In the genomic region with DNA sequence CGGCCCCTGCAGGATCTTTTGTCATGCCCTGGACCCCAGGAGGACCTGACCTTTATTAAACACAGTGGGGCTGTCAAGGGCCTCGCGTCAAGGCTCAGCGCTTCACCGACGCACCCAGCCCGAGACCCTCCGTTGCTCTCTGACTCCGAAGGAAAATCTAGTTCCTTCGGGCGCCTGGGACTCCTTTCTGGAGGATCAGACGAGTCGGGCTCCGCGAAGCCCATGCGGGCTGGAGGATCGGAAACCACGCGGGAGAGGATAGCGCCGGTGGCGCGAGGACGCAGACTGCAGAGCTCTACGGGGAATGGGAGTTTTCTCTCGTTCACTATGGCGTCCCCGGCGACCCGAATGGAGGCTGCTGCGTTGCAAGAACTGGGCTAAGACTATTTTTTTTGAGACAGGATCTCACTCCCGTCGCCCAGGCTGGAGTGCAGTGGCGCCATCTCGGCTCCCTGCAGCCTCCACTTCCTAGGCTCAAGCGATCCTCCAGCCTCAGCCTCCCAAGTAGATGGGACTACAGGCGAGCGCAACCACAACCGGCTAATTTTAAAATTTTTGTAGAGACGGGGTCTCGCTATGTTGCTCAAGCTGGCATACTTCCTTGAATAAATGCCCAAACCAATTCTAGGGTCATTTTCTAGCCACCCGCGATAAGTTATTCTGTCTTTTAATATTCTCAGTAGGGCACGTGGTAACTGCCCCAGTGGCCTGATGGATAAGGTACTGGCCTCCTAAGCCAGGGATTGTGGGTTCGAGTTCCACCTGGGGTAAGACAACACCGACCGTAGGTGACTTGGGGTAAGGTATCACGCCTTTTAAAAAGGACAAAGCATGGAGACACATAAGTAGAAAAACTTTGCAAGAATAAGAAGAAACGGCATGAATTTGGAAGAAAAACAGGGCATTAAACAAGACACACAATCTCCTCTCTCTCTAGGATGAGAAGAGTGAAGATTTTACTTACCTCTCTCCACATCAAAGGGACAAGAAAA, we compare ENCODE assay signal across 23 cellular contexts. TPM values are rescaled to one million over a fixed set of nuclear protein-coding genes. Genes with fewer than 3 reads are reported as not detected.
"Had no signal": no experiment of that assay in that cellular context is flagged by ENCODE, and none has a peak within 500 bp of the region (broad histone marks: within the 10 kb centered on the region; RNA-seq: fewer than 3 reads in every experiment).

No MANE protein-coding gene starts in this region.

- H3K9me3 Mint-ChIP-seq: activated T-cell treated with anti-CD3 and anti-CD28 coated beads, Interleukin-2, amount 50 U/mL, for 72 hours; mesothelial cell of epicardium had no signal

- H3K4me3 Mint-ChIP-seq: mesothelial cell of epicardium, nephron had no signal

- DNase-seq: activated CD4-positive, alpha-beta T cell treated with anti-CD3 and anti-CD28 coated beads for 1 hour; activated effector memory CD4-positive, alpha-beta T cell treated with anti-CD3 and anti-CD28 coated beads, Interleukin-2, amount 50 U/mL, for 16 hours; activated naive CD4-positive, alpha-beta T cell treated with anti-CD3 and anti-CD28 coated beads, Interleukin-2, amount 50 U/mL, for 16 hours; activated T-cell treated with anti-CD3 and anti-CD28 coated beads, Interleukin-2, amount 50 U/mL, for 72 hours; foreskin keratinocyte; glutamatergic neuron; hippocampal formation; islet precursor cell; lower lobe of right lung; retina; stimulated activated CD4-positive, alpha-beta T cell treated with anti-CD3 and anti-CD28 coated beads, Interleukin-12 subunit alpha, Interleukin-12 subunit beta, amount 100 ng/mL, for 4 hours; stimulated activated CD4-positive, alpha-beta T cell treated with anti-CD3 and anti-CD28 coated beads, Interleukin-1b, Interleukin-23, amount 100 ng/mL, for 48 hours; stimulated activated CD8-positive, alpha-beta memory T cell treated with anti-CD3 and anti-CD28 coated beads, Interleukin-4, amount 100 ng/mL, for 48 hours; stimulated activated naive CD4-positive, alpha-beta T cell; upper lobe of right lung had no signal

- ATAC-seq: activated T-cell treated with anti-CD3 and anti-CD28 coated beads, Interleukin-2, amount 50 U/mL, for 72 hours; foreskin keratinocyte; lower lobe of right lung; upper lobe of right lung had no signal

- H3K4me3 ChIP-seq: breast epithelium, coronary artery, lower lobe of right lung, upper lobe of right lung had no signal

- H3K4me1 ChIP-seq: foreskin keratinocyte had no signal

- H3K36me3 ChIP-seq: breast epithelium, lower lobe of right lung, upper lobe of right lung had no signal

- H3K27ac ChIP-seq: breast epithelium, coronary artery, foreskin keratinocyte, lower lobe of right lung, upper lobe of right lung, VCaP had no signal

- H3K27ac Mint-ChIP-seq: mesothelial cell of epicardium, nephron had no signal

- H3K9me3 ChIP-seq: breast epithelium, lower lobe of right lung, upper lobe of right lung had no signal

- H3K36me3 Mint-ChIP-seq: mesothelial cell of epicardium had no signal

RNA-seq across cellular contexts. Expression of a gene that starts 5.5 kb away (rescaled TPM):
- total RNA-seq: activated CD8-positive, alpha-beta memory T cell treated with anti-CD3 and anti-CD28 coated beads for 36 hours; breast epithelium; fibroblast of lung; lower lobe of right lung; mesothelial cell of epicardium; upper lobe of right lung had no signal
- polyA plus RNA-seq: adipose tissue had no signal
